ENCODE assay signal across 8 cellular contexts in genomic region chr22:38754247-38755154, GRCh38. TPM values are rescaled to one million over a fixed set of nuclear protein-coding genes. Genes with fewer than 3 reads are reported as not detected.
DNase-seq lines count a peak whose midpoint lies in the region; ATAC-seq and TF ChIP-seq lines count a peak whose summit lies in the region.

No MANE protein-coding gene starts in this region.

- no peaks in the 10 kb centered on the region for H3K27me3 Mint-ChIP-seq in activated naive CD4-positive, alpha-beta T cell treated with anti-CD3 and anti-CD28 coated beads, Interleukin-2, amount 10 ng/mL, durations not matched to agents 7 days and 5 days
- H3K27me3 Mint-ChIP-seq in neural crest cell (ENCODE audit: low read depth) = no peaks in the 10 kb centered on the region

- peak overlapping the region; percentile 89 for H3K4me3 Mint-ChIP-seq in activated naive CD4-positive, alpha-beta T cell treated with anti-CD3 and anti-CD28 coated beads, Interleukin-2, amount 10 ng/mL, durations not matched to agents 7 days and 5 days
- H3K4me3 Mint-ChIP-seq in neural crest cell = peak overlapping the region; percentile 82

- H3K36me3 Mint-ChIP-seq in activated naive CD4-positive, alpha-beta T cell treated with anti-CD3 and anti-CD28 coated beads, Interleukin-2, amount 10 ng/mL, durations not matched to agents 7 days and 5 days = peaks cover 63% of the 10 kb centered on the region
- H3K36me3 Mint-ChIP-seq in neural crest cell (ENCODE audit: low read depth) = no peaks in the 10 kb centered on the region

- TF ChIP-seq CTCF in neural crest cell (conservative IDR thresholded peaks at IDR 0.05) = no peak

- no peak for ATAC-seq in HG03520 (IDR thresholded peaks at IDR 0.05; ENCODE audit: unreplicated experiment)

- H3K4me1 Mint-ChIP-seq in activated naive CD4-positive, alpha-beta T cell treated with anti-CD3 and anti-CD28 coated beads, Interleukin-2, amount 10 ng/mL, durations not matched to agents 7 days and 5 days = peaks cover 72% of the 10 kb centered on the region
- peaks cover 31% of the 10 kb centered on the region for H3K4me1 Mint-ChIP-seq in neural crest cell

- CTCF ChIA-PET in activated naive CD4-positive, alpha-beta T cell treated with anti-CD3 and anti-CD28 coated beads, Interleukin-2, amount 10 ng/mL, durations not matched to agents 7 days and 5 days (lab: Charles Lee) = interaction anchor here (0.7 to 1.5 kb wide), 3 partner anchors 9 to 30 kb away, joined by 3 to 5 read pairs (median 3); no protein-coding TSS in a partner anchor

- peak overlapping the region; percentile 100 for H3K27ac Mint-ChIP-seq in activated naive CD4-positive, alpha-beta T cell treated with anti-CD3 and anti-CD28 coated beads, Interleukin-2, amount 10 ng/mL, durations not matched to agents 7 days and 5 days
- H3K27ac Mint-ChIP-seq in neural crest cell (ENCODE audit: unreplicated experiment) = no peak overlapping the region

- no peaks in the 10 kb centered on the region for H3K9me3 Mint-ChIP-seq in activated naive CD4-positive, alpha-beta T cell treated with anti-CD3 and anti-CD28 coated beads, Interleukin-2, amount 10 ng/mL, durations not matched to agents 7 days and 5 days
- H3K9me3 Mint-ChIP-seq in neural crest cell = no peaks in the 10 kb centered on the region

- peak; percentile 32 to 33 for DNase-seq in activated CD4-positive, alpha-beta T cell treated with anti-CD3 and anti-CD28 coated beads for 4 hours
- no peak for DNase-seq in activated CD4-positive, alpha-beta T cell treated with anti-CD3 and anti-CD28 coated beads for 1 hour
- DNase-seq in NCI-H2196 (lab: John Stamatoyannopoulos, UW; ENCODE audit: unreplicated experiment) (peak; percentile 55), globus pallidus (ENCODE audit: low spot score) (peak; percentile 76), neural crest cell (ENCODE audit: low read depth, low spot score) (no peak), SW 1271 (lab: John Stamatoyannopoulos, UW) (no peak)
- peak; percentile 61 for DNase-seq in activated naive CD4-positive, alpha-beta T cell treated with anti-CD3 and anti-CD28 coated beads, Interleukin-2, amount 10 ng/mL, durations not matched to agents 7 days and 5 days

RNA-seq across cellular contexts. Expression of gene SUN2, which starts 1.3 kb away (rescaled TPM):
- 39.0 and 41.7 TPM in 2 replicates for total RNA-seq in neural crest cell

RNA-seq across cellular contexts. Expression of gene DNAL4, which starts 39.4 kb away (rescaled TPM):
- total RNA-seq in neural crest cell = 18.0 and 18.9 TPM in 2 replicates

RNA-seq across cellular contexts. Expression of gene GTPBP1, which starts 48.8 kb away (rescaled TPM):
- 73.3 and 75.6 TPM in 2 replicates for total RNA-seq in neural crest cell

RNA-seq across cellular contexts. Expression of gene JOSD1, which starts 53.8 kb away (rescaled TPM):
- total RNA-seq in neural crest cell = 50.5 and 51.8 TPM in 2 replicates

Comparison
In these comparisons a context has a peak if more than half of its experiments do, and no peak if none do; other contexts are left out.
1. DNase-seq: peak in activated CD4-positive, alpha-beta T cell treated with anti-CD3 and anti-CD28 coated beads for 4 hours (2 of 2), NCI-H2196 (single experiment), activated naive CD4-positive, alpha-beta T cell treated with anti-CD3 and anti-CD28 coated beads, Interleukin-2, amount 10 ng/mL, durations not matched to agents 7 days and 5 days (single experiment) and globus pallidus (single experiment); none in activated CD4-positive, alpha-beta T cell treated with anti-CD3 and anti-CD28 coated beads for 1 hour (single experiment), neural crest cell (single experiment) and SW 1271 (0 of 2).